In genomic region chr6:37862415-37862814, GRCh38 we compare ENCODE assay signal across 20 cellular contexts.
"Had no signal": no experiment of that assay in that cellular context is flagged by ENCODE, and none has a peak within 500 bp of the region (broad histone marks: within the 10 kb centered on the region; RNA-seq: fewer than 3 reads in every experiment).

No MANE protein-coding gene starts in this region.

- H3K36me3 ChIP-seq: colonic mucosa, gastrocnemius medialis, tibial artery had no signal

- H3K27me3 Mint-ChIP-seq: activated CD4-positive, alpha-beta T cell treated with anti-CD3 and anti-CD28 coated beads, Interleukin-2, amount 10 ng/mL, durations not matched to agents 24 days and 14 days; activated naive CD8-positive, alpha-beta T cell treated with anti-CD3 and anti-CD28 coated beads, Interleukin-2, amount 10 ng/mL, durations not matched to agents 7 days and 5 days; activated T-cell treated with anti-CD3 and anti-CD28 coated beads, Interleukin-2, amount 50 U/mL, for 24 hours; brain had no signal

- ATAC-seq: activated CD8-positive, alpha-beta T cell treated with anti-CD3 and anti-CD28 coated beads, Interleukin-2, amount 10 ng/mL, durations not matched to agents 7 days and 5 days; esophagus mucosa; gastrocnemius medialis had no signal

- H3K27ac ChIP-seq: colonic mucosa, gastrocnemius medialis, tibial artery had no signal

- H3K27ac Mint-ChIP-seq: activated CD4-positive, alpha-beta T cell treated with anti-CD3 and anti-CD28 coated beads, Interleukin-2, amount 10 ng/mL, durations not matched to agents 24 days and 14 days; activated CD8-positive, alpha-beta T cell treated with anti-CD3 and anti-CD28 coated beads, Interleukin-2, amount 10 ng/mL, durations not matched to agents 7 days and 5 days; activated naive CD8-positive, alpha-beta T cell treated with anti-CD3 and anti-CD28 coated beads, Interleukin-2, amount 10 ng/mL, durations not matched to agents 7 days and 5 days; activated T-helper 2 cell treated with anti-CD3 and anti-CD28 coated beads, Interferon-gamma antibody, Interleukin-2, Interleukin-4, amounts not matched to agents 10 μg/mL and 5 μg/mL and 100 μg/mL, durations not matched to agents 14 hours and 24 hours and 36 hours; brain; nephron had no signal

- H3K27me3 ChIP-seq: colonic mucosa, gastrocnemius medialis, tibial artery had no signal

- H3K9me3 Mint-ChIP-seq: activated CD4-positive, alpha-beta T cell treated with anti-CD3 and anti-CD28 coated beads, Interleukin-2, amount 10 ng/mL, durations not matched to agents 24 days and 14 days; activated naive CD8-positive, alpha-beta T cell treated with anti-CD3 and anti-CD28 coated beads, Interleukin-2, amount 10 ng/mL, durations not matched to agents 7 days and 5 days; activated T-cell treated with anti-CD3 and anti-CD28 coated beads, Interleukin-2, amount 50 U/mL, for 24 hours; activated T-helper 2 cell treated with anti-CD3 and anti-CD28 coated beads, Interferon-gamma antibody, Interleukin-2, Interleukin-4, amounts not matched to agents 10 μg/mL and 5 μg/mL and 100 μg/mL, durations not matched to agents 14 hours and 24 hours and 36 hours; brain; nephron had no signal

- H3K4me3 ChIP-seq: colonic mucosa, gastrocnemius medialis, tibial artery had no signal

- H3K9me3 ChIP-seq: colonic mucosa, gastrocnemius medialis, tibial artery had no signal

- DNase-seq: activated CD4-positive, alpha-beta T cell treated with anti-CD3 and anti-CD28 coated beads, Interleukin-2, amount 10 ng/mL, durations not matched to agents 24 days and 14 days; activated CD8-positive, alpha-beta T cell treated with anti-CD3 and anti-CD28 coated beads, Interleukin-2, amount 10 ng/mL, durations not matched to agents 7 days and 5 days; activated naive CD4-positive, alpha-beta T cell treated with Interleukin-2 at 50 U/mL for 16 hours; activated naive CD8-positive, alpha-beta T cell treated with anti-CD3 and anti-CD28 coated beads, Interleukin-2, amount 10 ng/mL, durations not matched to agents 7 days and 5 days; activated T-cell treated with anti-CD3 and anti-CD28 coated beads, Interleukin-2, amount 50 U/mL, for 24 hours; central memory CD4-positive, alpha-beta T cell; colonic mucosa; gastrocnemius medialis; head of caudate nucleus; posterior cingulate gyrus; retina; stimulated activated CD4-positive, alpha-beta T cell treated with anti-CD3 and anti-CD28 coated beads, Interleukin-12 subunit alpha, Interleukin-12 subunit beta, amount 100 ng/mL, for 4 hours; stimulated activated CD4-positive, alpha-beta T cell treated with anti-CD3 and anti-CD28 coated beads, Interleukin-1b, Interleukin-23, amount 100 ng/mL, for 48 hours; stimulated activated CD8-positive, alpha-beta memory T cell treated with anti-CD3 and anti-CD28 coated beads, Interleukin-4, amount 100 ng/mL, for 48 hours; stimulated activated naive CD4-positive, alpha-beta T cell treated with Interleukin-2 at 50 U/mL for 16 hours; tibial artery had no signal

- H3K4me1 ChIP-seq: colonic mucosa had no signal

- H3K4me3 Mint-ChIP-seq: activated CD4-positive, alpha-beta T cell treated with anti-CD3 and anti-CD28 coated beads, Interleukin-2, amount 10 ng/mL, durations not matched to agents 24 days and 14 days; activated CD8-positive, alpha-beta T cell treated with anti-CD3 and anti-CD28 coated beads, Interleukin-2, amount 10 ng/mL, durations not matched to agents 7 days and 5 days; activated naive CD8-positive, alpha-beta T cell treated with anti-CD3 and anti-CD28 coated beads, Interleukin-2, amount 10 ng/mL, durations not matched to agents 7 days and 5 days; activated T-cell treated with anti-CD3 and anti-CD28 coated beads, Interleukin-2, amount 50 U/mL, for 24 hours; brain; nephron had no signal
